Comparison of ENCODE assay signal across 8 cellular contexts in the genomic region with DNA sequence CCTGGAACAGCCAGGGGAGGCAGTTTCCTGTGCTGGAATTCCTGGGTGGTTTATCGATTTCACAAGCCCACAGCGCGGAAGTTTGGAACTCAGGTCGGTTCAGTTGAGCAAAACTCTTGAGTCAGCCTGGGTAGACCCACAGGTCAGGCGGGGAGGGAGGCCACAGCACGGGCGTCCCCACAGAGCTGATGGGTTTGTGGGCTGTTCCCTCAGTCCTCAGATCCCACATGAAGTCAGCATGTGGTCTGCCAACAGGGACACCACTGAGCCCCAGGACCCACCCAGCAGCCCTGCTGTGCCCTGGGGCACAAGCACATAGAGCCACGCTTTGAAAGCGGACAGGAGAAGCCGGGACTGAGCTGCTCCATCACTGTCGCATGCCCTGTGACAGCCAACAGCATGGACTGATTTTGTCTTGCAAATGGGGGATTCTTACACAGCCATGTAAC. TPM values are rescaled to one million over a fixed set of nuclear protein-coding genes. Genes with fewer than 3 reads are reported as not detected.
A peak's percentile ranks its signal among the peaks of the same experiment; 100 is the strongest.
DNase-seq lines count a peak whose midpoint lies in the region; ATAC-seq and TF ChIP-seq lines count a peak whose summit lies in the region.

No MANE protein-coding gene starts in this region.

- H3K27me3 Mint-ChIP-seq in activated B cell treated with CpG ODN at 0.5 μM for 24 hours: no peaks in the 10 kb centered on the region
- H3K27me3 Mint-ChIP-seq in activated T-helper 1 cell treated with anti-CD3 and anti-CD28 coated beads, Interleukin-12 subunit alpha, Interleukin-12 subunit beta, Interleukin-2, Interleukin-4 antibody, amounts not matched to agents 30 ng/mL and 10 ng/mL and 1 ng/mL, durations not matched to agents 14 hours and 24 hours and 36 hours (ENCODE audit: insufficient read depth): peaks cover 15% of the 10 kb centered on the region

- no peaks in the 10 kb centered on the region for H3K36me3 Mint-ChIP-seq in activated B cell treated with CpG ODN at 0.5 μM for 24 hours (ENCODE audit: low read depth)
- H3K36me3 Mint-ChIP-seq in activated T-helper 1 cell treated with anti-CD3 and anti-CD28 coated beads, Interleukin-12 subunit alpha, Interleukin-12 subunit beta, Interleukin-2, Interleukin-4 antibody, amounts not matched to agents 30 ng/mL and 10 ng/mL and 1 ng/mL, durations not matched to agents 14 hours and 24 hours and 36 hours (ENCODE audit: low read depth): no peaks in the 10 kb centered on the region

- H3K4me3 Mint-ChIP-seq in activated B cell treated with CpG ODN at 0.5 μM for 24 hours: peak overlapping the region; percentile 73
- no peak overlapping the region for H3K4me3 Mint-ChIP-seq in activated T-helper 1 cell treated with anti-CD3 and anti-CD28 coated beads, Interleukin-12 subunit alpha, Interleukin-12 subunit beta, Interleukin-2, Interleukin-4 antibody, amounts not matched to agents 30 ng/mL and 10 ng/mL and 1 ng/mL, durations not matched to agents 14 hours and 24 hours and 36 hours

- CTCF ChIA-PET in activated B cell treated with CpG ODN at 0.5 μM for 24 hours (lab: Charles Lee): no interaction called here

- intact Hi-C loops in activated B cell treated with CpG ODN at 0.5 μM for 24 hours (cut with micrococcal nuclease): no loop called here
- intact Hi-C loops in activated T-helper 1 cell treated with anti-CD3 and anti-CD28 coated beads, Interleukin-12 subunit alpha, Interleukin-12 subunit beta, Interleukin-2, Interleukin-4 antibody, amounts not matched to agents 30 ng/mL and 10 ng/mL and 1 ng/mL, durations not matched to agents 14 hours and 24 hours and 36 hours (cut with micrococcal nuclease): no loop called here

- ATAC-seq in GM18867 (IDR thresholded peaks at IDR 0.05; ENCODE audit: unreplicated experiment) (peak; percentile 21), HG02852 (IDR thresholded peaks at IDR 0.05; ENCODE audit: unreplicated experiment) (peak; percentile 9), activated B cell treated with CpG ODN at 0.5 μM for 24 hours (ENCODE audit: low read depth) (peak; percentile 26), omental fat pad (ENCODE audit: low FRiP score) (peak; percentile 28), HG02884 (IDR thresholded peaks at IDR 0.05; ENCODE audit: unreplicated experiment) (no peak)

- no peaks in the 10 kb centered on the region for H3K9me3 Mint-ChIP-seq in activated B cell treated with CpG ODN at 0.5 μM for 24 hours
- H3K9me3 Mint-ChIP-seq in activated T-helper 1 cell treated with anti-CD3 and anti-CD28 coated beads, Interleukin-12 subunit alpha, Interleukin-12 subunit beta, Interleukin-2, Interleukin-4 antibody, amounts not matched to agents 30 ng/mL and 10 ng/mL and 1 ng/mL, durations not matched to agents 14 hours and 24 hours and 36 hours: no peaks in the 10 kb centered on the region

- POLR2A ChIA-PET in activated B cell treated with CpG ODN at 0.5 μM for 24 hours (lab: Charles Lee): interaction anchor here (0.5 kb wide), 1 partner anchor 651 kb away, joined by 4 read pairs; no protein-coding TSS in a partner anchor

- H3K4me1 Mint-ChIP-seq in activated B cell treated with CpG ODN at 0.5 μM for 24 hours: peaks cover 16% of the 10 kb centered on the region
- peaks cover 9% of the 10 kb centered on the region for H3K4me1 Mint-ChIP-seq in activated T-helper 1 cell treated with anti-CD3 and anti-CD28 coated beads, Interleukin-12 subunit alpha, Interleukin-12 subunit beta, Interleukin-2, Interleukin-4 antibody, amounts not matched to agents 30 ng/mL and 10 ng/mL and 1 ng/mL, durations not matched to agents 14 hours and 24 hours and 36 hours (ENCODE audit: low read depth)

- DNase-seq in activated B cell treated with CpG ODN at 0.5 μM for 24 hours (no peak), omental fat pad (ENCODE audit: low spot score) (no peak), CD1c-positive myeloid dendritic cell (ENCODE audit: extremely low spot score) (no peak)
- DNase-seq in activated T-helper 1 cell treated with anti-CD3 and anti-CD28 coated beads, Interleukin-12 subunit alpha, Interleukin-12 subunit beta, Interleukin-2, Interleukin-4 antibody, amounts not matched to agents 30 ng/mL and 10 ng/mL and 1 ng/mL, durations not matched to agents 14 hours and 24 hours and 36 hours (ENCODE audit: low spot score): no peak
- no peak for DNase-seq in activated naive CD4-positive, alpha-beta T cell treated with anti-CD3 and anti-CD28 coated beads, Interleukin-2, amount 50 U/mL, for 16 hours

- TF ChIP-seq CTCF in activated B cell treated with CpG ODN at 0.5 μM for 24 hours (IDR thresholded peaks at IDR 0.05): no peak
- TF ChIP-seq CTCF in omental fat pad (IDR thresholded peaks at IDR 0.05): no peak

- H3K27ac Mint-ChIP-seq in activated B cell treated with CpG ODN at 0.5 μM for 24 hours: peak overlapping the region; percentile 30
- H3K27ac Mint-ChIP-seq in activated T-helper 1 cell treated with anti-CD3 and anti-CD28 coated beads, Interleukin-12 subunit alpha, Interleukin-12 subunit beta, Interleukin-2, Interleukin-4 antibody, amounts not matched to agents 30 ng/mL and 10 ng/mL and 1 ng/mL, durations not matched to agents 14 hours and 24 hours and 36 hours: no peak overlapping the region

RNA-seq across cellular contexts. Expression of gene BMP8A, which starts 17.4 kb away (rescaled TPM):
- total RNA-seq in activated B cell treated with CpG ODN at 0.5 μM for 24 hours (0.20 TPM in 1 of 2 replicates, not detected in the other), omental fat pad (1 to 10 TPM in 1 of 4 donors, not detected in 3; 2.0 TPM)
- not detected in 2 replicates for total RNA-seq in activated T-helper 1 cell treated with anti-CD3 and anti-CD28 coated beads, Interleukin-12 subunit alpha, Interleukin-12 subunit beta, Interleukin-2, Interleukin-4 antibody, amounts not matched to agents 30 ng/mL and 10 ng/mL and 1 ng/mL, durations not matched to agents 14 hours and 24 hours and 36 hours
